Comparison of ENCODE assay signal across 2 cellular contexts in the genomic region with DNA sequence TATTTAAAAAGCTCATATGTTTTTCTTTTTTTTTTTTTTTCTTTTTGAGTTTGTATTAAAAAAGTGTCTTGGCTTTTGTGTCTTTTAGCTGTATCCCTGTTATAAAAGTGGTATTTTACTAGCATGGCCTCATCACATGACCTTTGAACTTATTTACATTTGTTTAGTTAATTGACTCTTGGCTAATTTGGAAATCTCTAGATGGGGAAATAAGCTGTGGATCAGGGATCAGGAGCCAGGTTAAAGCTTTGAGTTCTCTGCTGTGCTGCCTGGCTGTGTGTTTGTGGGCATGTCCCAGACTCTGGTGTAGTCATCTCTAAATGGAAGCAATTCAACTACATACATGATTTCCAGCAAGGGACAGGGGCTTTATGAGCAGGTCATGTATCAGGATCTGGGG.
A peak's percentile ranks its signal among the peaks of the same experiment; 100 is the strongest.
TF ChIP-seq lines count a peak whose summit lies in the region.

No MANE protein-coding gene starts in this region.

TF ChIP-seq in IMR-90, 13 proteins besides CTCF, POLR2A, EP300 and RAD21:
- TF ChIP-seq RCOR1 (IDR thresholded peaks at IDR 0.05; ENCODE audit: insufficient replicate concordance, low read length): no peak
- TF ChIP-seq BHLHE40 (IDR thresholded peaks at IDR 0.05; ENCODE audit: low read depth, low read length): no peak
- no peak for TF ChIP-seq MXI1 (IDR thresholded peaks at IDR 0.05; ENCODE audit: borderline replicate concordance, low read depth, low read length)
- no peak for TF ChIP-seq RFX5 (IDR thresholded peaks at IDR 0.05; ENCODE audit: low read depth, low read length)
TF ChIP-seq in IMR-90: peak in this region for 0.

TF ChIP-seq in HepG2, 621 proteins besides CTCF, POLR2A, EP300 and RAD21:
- no peak for TF ChIP-seq SOX6 (IDR thresholded peaks at IDR 0.05)
- 0 out of 2 replicates have a peak, but pooled peaks have one; percentile 18 for TF ChIP-seq SOX6 (CRISPR knock-in tag; IDR thresholded peaks at IDR 0.05)
- 0 out of 2 replicates have a peak, but pooled peaks have one; percentile 10 for TF ChIP-seq FOXA3 (CRISPR knock-in tag; IDR thresholded peaks at IDR 0.05)
- TF ChIP-seq HNF4A (CRISPR knock-in tag; IDR thresholded peaks at IDR 0.05): peak; percentile 56
- TF ChIP-seq NR2C2 (CRISPR knock-in tag; IDR thresholded peaks at IDR 0.05; ENCODE audit: borderline replicate concordance): peak; percentile 53; the same call in 1 of the 2 replicates
- TF ChIP-seq ZNF33B (CRISPR knock-in tag; IDR thresholded peaks at IDR 0.05): no peak
- TF ChIP-seq HNF4G (IDR thresholded peaks at IDR 0.05; ENCODE audit: borderline replicate concordance, low read depth, low read length): peak; percentile 33; the same call in 1 of the 2 replicates
- TF ChIP-seq HNF4G (CRISPR knock-in tag; IDR thresholded peaks at IDR 0.05; ENCODE audit: borderline replicate concordance, low read depth): no peak
- TF ChIP-seq, protein P1, sequence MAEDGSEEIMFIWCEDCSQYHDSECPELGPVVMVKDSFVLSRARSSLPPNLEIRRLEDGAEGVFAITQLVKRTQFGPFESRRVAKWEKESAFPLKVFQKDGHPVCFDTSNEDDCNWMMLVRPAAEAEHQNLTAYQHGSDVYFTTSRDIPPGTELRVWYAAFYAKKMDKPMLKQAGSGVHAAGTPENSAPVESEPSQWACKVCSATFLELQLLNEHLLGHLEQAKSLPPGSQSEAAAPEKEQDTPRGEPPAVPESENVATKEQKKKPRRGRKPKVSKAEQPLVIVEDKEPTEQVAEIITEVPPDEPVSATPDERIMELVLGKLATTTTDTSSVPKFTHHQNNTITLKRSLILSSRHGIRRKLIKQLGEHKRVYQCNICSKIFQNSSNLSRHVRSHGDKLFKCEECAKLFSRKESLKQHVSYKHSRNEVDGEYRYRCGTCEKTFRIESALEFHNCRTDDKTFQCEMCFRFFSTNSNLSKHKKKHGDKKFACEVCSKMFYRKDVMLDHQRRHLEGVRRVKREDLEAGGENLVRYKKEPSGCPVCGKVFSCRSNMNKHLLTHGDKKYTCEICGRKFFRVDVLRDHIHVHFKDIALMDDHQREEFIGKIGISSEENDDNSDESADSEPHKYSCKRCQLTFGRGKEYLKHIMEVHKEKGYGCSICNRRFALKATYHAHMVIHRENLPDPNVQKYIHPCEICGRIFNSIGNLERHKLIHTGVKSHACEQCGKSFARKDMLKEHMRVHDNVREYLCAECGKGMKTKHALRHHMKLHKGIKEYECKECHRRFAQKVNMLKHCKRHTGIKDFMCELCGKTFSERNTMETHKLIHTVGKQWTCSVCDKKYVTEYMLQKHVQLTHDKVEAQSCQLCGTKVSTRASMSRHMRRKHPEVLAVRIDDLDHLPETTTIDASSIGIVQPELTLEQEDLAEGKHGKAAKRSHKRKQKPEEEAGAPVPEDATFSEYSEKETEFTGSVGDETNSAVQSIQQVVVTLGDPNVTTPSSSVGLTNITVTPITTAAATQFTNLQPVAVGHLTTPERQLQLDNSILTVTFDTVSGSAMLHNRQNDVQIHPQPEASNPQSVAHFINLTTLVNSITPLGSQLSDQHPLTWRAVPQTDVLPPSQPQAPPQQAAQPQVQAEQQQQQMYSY (CRISPR knock-in tag; IDR thresholded peaks at IDR 0.05): 0 out of 2 replicates have a peak, but pooled peaks have one; percentile 36
- TF ChIP-seq, protein P2, sequence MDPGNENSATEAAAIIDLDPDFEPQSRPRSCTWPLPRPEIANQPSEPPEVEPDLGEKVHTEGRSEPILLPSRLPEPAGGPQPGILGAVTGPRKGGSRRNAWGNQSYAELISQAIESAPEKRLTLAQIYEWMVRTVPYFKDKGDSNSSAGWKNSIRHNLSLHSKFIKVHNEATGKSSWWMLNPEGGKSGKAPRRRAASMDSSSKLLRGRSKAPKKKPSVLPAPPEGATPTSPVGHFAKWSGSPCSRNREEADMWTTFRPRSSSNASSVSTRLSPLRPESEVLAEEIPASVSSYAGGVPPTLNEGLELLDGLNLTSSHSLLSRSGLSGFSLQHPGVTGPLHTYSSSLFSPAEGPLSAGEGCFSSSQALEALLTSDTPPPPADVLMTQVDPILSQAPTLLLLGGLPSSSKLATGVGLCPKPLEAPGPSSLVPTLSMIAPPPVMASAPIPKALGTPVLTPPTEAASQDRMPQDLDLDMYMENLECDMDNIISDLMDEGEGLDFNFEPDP (CRISPR knock-in tag; conservative IDR thresholded peaks at IDR 0.05): no peak
TF ChIP-seq in HepG2: peak in this region for 6.
